In the genomic region with DNA sequence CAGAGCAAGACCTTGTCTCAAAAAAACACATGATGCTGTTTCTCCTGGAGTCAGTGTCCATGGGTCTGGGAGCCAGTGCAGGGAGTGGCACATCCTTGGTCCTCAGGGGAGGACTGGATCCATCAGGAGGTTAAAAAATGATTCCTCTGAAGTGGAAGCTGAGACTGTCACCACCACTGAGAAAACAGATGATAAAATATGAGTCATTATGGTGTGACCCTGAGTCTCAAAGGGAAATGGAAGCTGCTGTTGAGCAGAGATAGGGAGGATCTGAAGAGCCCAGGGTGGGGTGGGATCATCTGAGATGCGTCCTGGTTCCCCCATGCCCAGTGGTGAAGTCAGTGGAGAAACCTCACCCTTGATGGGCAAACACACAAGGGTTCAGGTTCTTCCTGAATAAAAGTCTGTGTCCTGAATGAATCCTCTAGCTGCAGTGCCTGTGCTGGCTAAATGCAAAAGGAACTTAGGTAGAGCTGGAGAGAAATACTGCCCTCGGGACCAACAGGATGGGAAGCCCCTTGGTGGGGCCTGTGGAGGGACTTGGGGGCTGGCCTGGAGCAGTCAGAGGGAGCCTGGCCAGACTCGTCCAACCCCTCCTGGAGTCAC, we compare ENCODE assay signal across 12 cellular contexts.
DNase-seq lines count a peak whose midpoint lies in the region; ATAC-seq, FAIRE-seq and TF ChIP-seq lines count a peak whose summit lies in the region.
"Had no signal": no experiment of that assay in that cellular context is flagged by ENCODE, and none has a peak within 500 bp of the region (broad histone marks: within the 10 kb centered on the region; RNA-seq: fewer than 3 reads in every experiment).

No MANE protein-coding gene starts in this region.

- no peaks in the 10 kb centered on the region for H3K9me2 ChIP-seq in hepatocyte (replicated peaks; ENCODE audit: insufficient read depth)

- H4K20me1 ChIP-seq in hepatocyte (ENCODE audit: insufficient read depth, poor library complexity, severe bottlenecking): no peaks in the 10 kb centered on the region

- H2AFZ ChIP-seq in hepatocyte: no peak overlapping the region

- H3K9me3 ChIP-seq in hepatocyte (ENCODE audit: low read depth): no peaks in the 10 kb centered on the region

- H3K79me2 ChIP-seq in hepatocyte: no peaks in the 10 kb centered on the region

- peak overlapping the region; percentile 13 for H3K27ac ChIP-seq in hepatocyte
- H3K27ac ChIP-seq: VCaP had no signal

- in situ Hi-C loops in ACHN (cut with HindIII; ENCODE audit: low pct_ligation_motif_present, low pct_unique_long_range_greater_than_20kb, low sequenced_read_pairs) (no loop called here), SK-MEL-5 (cut with HindIII; ENCODE audit: low pct_unique_long_range_greater_than_20kb, low sequenced_read_pairs) (no loop called here)

- intact Hi-C loops in sciatic nerve (cut with DNase I): no loop called here

- H3K27me3 ChIP-seq in hepatocyte: no peaks in the 10 kb centered on the region

- H3K4me2 ChIP-seq in hepatocyte: no peak overlapping the region

- TF ChIP-seq CTCF in hepatocyte (IDR thresholded peaks at IDR 0.05; ENCODE audit: poor library complexity) (no peak), D721Med (IDR thresholded peaks at IDR 0.05; ENCODE audit: insufficient read depth, missing control alignments) (no peak)

- DNase-seq in ACHN (peak; percentile 10), HCEC 1CT (peak; percentile 26), SK-MEL-5 (ENCODE audit: low read depth, low spot score) (peak; percentile 17), hepatocyte (ENCODE audit: low spot score) (peak; percentile 39), sciatic nerve (ENCODE audit: low spot score) (no peak), D721Med (ENCODE audit: insufficient read length, low spot score) (no peak)
- DNase-seq: activated CD8-positive, alpha-beta memory T cell treated with anti-CD3 and anti-CD28 coated beads, Interleukin-2, amount 10 ng/mL, durations not matched to agents 7 days and 5 days; NCI-H1417 treated with DMSO at 0.1 percent for 48 hours; NCI-H526 had no signal

- FAIRE-seq in D721Med (lab: Jason Lieb, UNC): no peak

- no peaks in the 10 kb centered on the region for H3K36me3 ChIP-seq in hepatocyte (replicated peaks; ENCODE audit: insufficient read depth, low read depth)

- H3K4me3 ChIP-seq in hepatocyte: no peak overlapping the region

- ATAC-seq in sciatic nerve (no peak), HG03108 (IDR thresholded peaks at IDR 0.05; ENCODE audit: unreplicated experiment) (no peak), GM18498 (IDR thresholded peaks at IDR 0.05; ENCODE audit: unreplicated experiment) (no peak)
- ATAC-seq: activated CD8-positive, alpha-beta memory T cell treated with anti-CD3 and anti-CD28 coated beads, Interleukin-2, amount 10 ng/mL, durations not matched to agents 7 days and 5 days had no signal

- no peaks in the 10 kb centered on the region for H3K4me1 ChIP-seq in hepatocyte (ENCODE audit: insufficient read depth)

- 73% methylated on average over 3 of the region's 3 CpGs for WGBS in hepatocyte (ENCODE audit: low lambda C conversion rate, missing lambda C conversion rate)

Comparison
In these comparisons a context has a peak if more than half of its experiments do, and no peak if none do; other contexts are left out.
1. DNase-seq: peak in ACHN (single experiment), HCEC 1CT (single experiment), SK-MEL-5 (single experiment) and hepatocyte (single experiment); none in sciatic nerve (single experiment) and D721Med (single experiment).